9 cellular contexts compared by ENCODE assay signal in genomic region chr19:45884682-45885555, GRCh38. TPM values are rescaled to one million over a fixed set of nuclear protein-coding genes. Genes with fewer than 3 reads are reported as not detected.
DNase-seq lines count a peak whose midpoint lies in the region; ATAC-seq and TF ChIP-seq lines count a peak whose summit lies in the region.
"Had no signal": no experiment of that assay in that cellular context is flagged by ENCODE, and none has a peak within 500 bp of the region (broad histone marks: within the 10 kb centered on the region; RNA-seq: fewer than 3 reads in every experiment).

No MANE protein-coding gene starts in this region.

- peak overlapping the region; percentile 77 for H3K4me3 ChIP-seq in WERI-Rb-1 (ENCODE audit: low read depth, low read length)
- H3K4me3 ChIP-seq in fibroblast of pulmonary artery (replicated peaks; ENCODE audit: low read depth, low read length): peak overlapping the region; percentile 70
- H3K4me3 ChIP-seq in gastrocnemius medialis: peak overlapping the region; percentile 63 to 84 (median 66)

- H3K4me1 Mint-ChIP-seq in CD14-positive monocyte: peaks cover 19% of the 10 kb centered on the region

- ATAC-seq in GM21529 (IDR thresholded peaks at IDR 0.05; ENCODE audit: unreplicated experiment) (peak; percentile 3), gastrocnemius medialis (no peak), HG02798 (IDR thresholded peaks at IDR 0.05; ENCODE audit: poor library complexity, unreplicated experiment) (no peak)

- no peaks in the 10 kb centered on the region for H3K27me3 ChIP-seq in WERI-Rb-1 (ENCODE audit: insufficient read depth, low read depth, severe bottlenecking)
- H3K27me3 ChIP-seq in gastrocnemius medialis: no peaks in the 10 kb centered on the region

- H3K9me3 ChIP-seq in WERI-Rb-1 (ENCODE audit: severe bottlenecking) (no peaks in the 10 kb centered on the region), gastrocnemius medialis (no peaks in the 10 kb centered on the region)

- intact Hi-C loops in CD14-positive monocyte (cut with micrococcal nuclease): loop anchor here (5.0 kb wide), 2 partner anchors 68 to 153 kb away; partner anchors contain the start of genes RSPH6A (in 2 of the 2), FBXO46 (in 1 of the 2) and MEIOSIN (in 1 of the 2)
- intact Hi-C loops in gastrocnemius medialis (cut with DNase I; ENCODE audit: low total_unique reads): loop anchor here (5.0 kb wide), 1 partner anchor 118 kb away; the partner anchor contains the start of gene SIX5

- H3K27ac Mint-ChIP-seq in CD14-positive monocyte: peak overlapping the region in 1 of 7 donors; percentile 57

- H3K36me3 ChIP-seq in WERI-Rb-1 (peaks cover 17% of the 10 kb centered on the region), gastrocnemius medialis (peaks cover 0 to 6% of the 10 kb centered on the region in 2 donors)

- H3K27me3 Mint-ChIP-seq in CD14-positive monocyte (ENCODE audit: low read depth in 3 of 3): peaks cover 6 to 11% (median 9%) of the 10 kb centered on the region in 3 donors

- TF ChIP-seq CTCF in CD14-positive monocyte (IDR thresholded peaks at IDR 0.05) (no peak), WERI-Rb-1 (IDR thresholded peaks at IDR 0.05; ENCODE audit: low read depth, low read length) (no peak), fibroblast of pulmonary artery (IDR thresholded peaks at IDR 0.05; ENCODE audit: low read length, missing control alignments) (no peak), gastrocnemius medialis (IDR thresholded peaks at IDR 0.05 in 4 of 5, conservative IDR thresholded peaks at IDR 0.05 in 1 of 5) (no peak)

- peaks cover 0 to 3% of the 10 kb centered on the region in 2 donors for H3K36me3 Mint-ChIP-seq in CD14-positive monocyte

- no peak for TF ChIP-seq POLR2A in gastrocnemius medialis (IDR thresholded peaks at IDR 0.05)

- DNase-seq in CD14-positive monocyte (ENCODE audit: low spot score) (no peak), WERI-Rb-1 (peak; percentile 26), fibroblast of pulmonary artery (ENCODE audit: low read depth) (no peak), gastrocnemius medialis (no peak), NCI-H1417 treated with DMSO at 0.1 percent for 48 hours (lab: John Stamatoyannopoulos, UW) (no peak), kidney glomerular epithelial cell (lab: John Stamatoyannopoulos, UW) (no peak)

- H3K9me3 Mint-ChIP-seq in CD14-positive monocyte: peaks cover 0 to 3% (median 0%) of the 10 kb centered on the region in 7 donors

- peaks cover 34 to 44% of the 10 kb centered on the region in 2 donors for H3K4me1 ChIP-seq in gastrocnemius medialis

- H3K27ac ChIP-seq in WERI-Rb-1 (peak overlapping the region; percentile 88), gastrocnemius medialis (peak overlapping the region; percentile 86 to 95 (median 92))

- H3K4me3 Mint-ChIP-seq in CD14-positive monocyte: peak overlapping the region; percentile 46 to 51

- in situ Hi-C loops in gastrocnemius medialis (cut with MboI; ENCODE audit: low sequenced_read_pairs in 4 of 4): no loop called here

RNA-seq across cellular contexts. Expression of gene IRF2BP1, which starts 1.0 kb away (rescaled TPM):
- 1 to 10 TPM; 2.0 to 2.1 TPM for polyA plus RNA-seq in CD14-positive monocyte
- 10 to 100 TPM; 17.1 to 40.6 (median 28.6) TPM for total RNA-seq in gastrocnemius medialis

RNA-seq across cellular contexts. Expression of gene MYPOP, which starts 17.5 kb away (rescaled TPM):
- polyA plus RNA-seq in CD14-positive monocyte: under 1 TPM; 0.08 to 0.39 TPM
- total RNA-seq in gastrocnemius medialis: 10 to 100 TPM in 1 of 4 donors, 1 to 10 TPM in 3; 5.9 to 12.4 (median 6.3) TPM

RNA-seq across cellular contexts. Expression of gene FOXA3, which starts 20.8 kb away (rescaled TPM):
- polyA plus RNA-seq in CD14-positive monocyte: not detected
- total RNA-seq in gastrocnemius medialis: not detected

RNA-seq across cellular contexts. Expression of gene SYMPK, which starts 22.0 kb away (rescaled TPM):
- 10 to 100 TPM in 1 of 2 donors, 1 to 10 TPM in 1; 5.6 to 15.7 TPM for polyA plus RNA-seq in CD14-positive monocyte
- 10 to 100 TPM; 14.1 to 64.6 (median 34.9) TPM for total RNA-seq in gastrocnemius medialis

RNA-seq across cellular contexts. Expression of gene NANOS2, which starts 29.7 kb away (rescaled TPM):
- not detected for polyA plus RNA-seq in CD14-positive monocyte
- not detected for total RNA-seq in gastrocnemius medialis
- total RNA-seq: M059J had no signal
